9 cellular contexts compared by ENCODE assay signal in genomic region chr5:6449465-6450158, GRCh38. TPM values are rescaled to one million over a fixed set of nuclear protein-coding genes. Genes with fewer than 3 reads are reported as not detected.
DNase-seq lines count a peak whose midpoint lies in the region; ATAC-seq, FAIRE-seq and TF ChIP-seq lines count a peak whose summit lies in the region.
"Had no signal": no experiment of that assay in that cellular context is flagged by ENCODE, and none has a peak within 500 bp of the region (broad histone marks: within the 10 kb centered on the region; RNA-seq: fewer than 3 reads in every experiment).

No MANE protein-coding gene starts in this region.

- TF ChIP-seq POLR2A in HepG2 (IDR thresholded peaks at IDR 0.05; ENCODE audit: insufficient read depth in 1 of 2, low read depth in 2 of 2, low read length in 2 of 2) (no peak), vagina (IDR thresholded peaks at IDR 0.05) (no peak)

- TF ChIP-seq CTCF in liver (IDR thresholded peaks at IDR 0.05; ENCODE audit: low read depth, low read length, missing input control) (no peak), HepG2 (CRISPR knock-in tag; IDR thresholded peaks at IDR 0.05) (no peak), vagina (IDR thresholded peaks at IDR 0.05) (no peak)

- H3K79me2 ChIP-seq in HepG2 (ENCODE audit: insufficient read depth, low read length), result no peaks in the 10 kb centered on the region

- DNase-seq in HepG2 (ENCODE audit: low spot score) (no peak), vagina (ENCODE audit: extremely low spot score in 2 of 2) (peak in 1 of 2 donors; percentile 81), NCI-H1436 treated with DMSO at 0.1 percent for 48 hours (lab: John Stamatoyannopoulos, UW) (no peak), activated gamma-delta T cell (lab: John Stamatoyannopoulos, UW) (no peak)
- DNase-seq in activated naive CD8-positive, alpha-beta T cell treated with anti-CD3 and anti-CD28 coated beads, Interleukin-2, amount 50 U/mL, for 24 hours, result no peak
- DNase-seq: NCI-H446 treated with DMSO at 0.1 percent for 48 hours had no signal

- H3K9ac ChIP-seq in liver (ENCODE audit: low read depth in 1 of 2, low read length in 2 of 2) (no peak overlapping the region), HepG2 (ENCODE audit: insufficient read depth, low read depth, low read length) (no peak overlapping the region)

- H3K27me3 ChIP-seq in liver (ENCODE audit: control insufficient read depth in 4 of 4, insufficient read depth in 4 of 4, low read length in 3 of 4), result no peaks in the 10 kb centered on the region
- H3K27me3 ChIP-seq in HepG2 (ENCODE audit: control insufficient read depth in 1 of 2, insufficient read depth in 2 of 2, low read length in 2 of 2), result peaks cover 4 to 39% of the 10 kb centered on the region in 2 experiments
- H3K27me3 ChIP-seq in muscle layer of duodenum (ENCODE audit: low read depth, low read length), result peaks cover 22% of the 10 kb centered on the region
- H3K27me3 ChIP-seq in vagina, result no peaks in the 10 kb centered on the region

- peaks cover 55% of the 10 kb centered on the region for H3K27me3 Mint-ChIP-seq in activated naive CD8-positive, alpha-beta T cell treated with anti-CD3 and anti-CD28 coated beads, Interleukin-2, amount 50 U/mL, for 24 hours

- no peak for TF ChIP-seq EP300 in HepG2 (IDR thresholded peaks at IDR 0.05; ENCODE audit: low read depth in 2 of 2, low read length in 2 of 2)
- no peak for TF ChIP-seq EP300 in HepG2 (CRISPR knock-in tag; IDR thresholded peaks at IDR 0.05; ENCODE audit: borderline replicate concordance)

- intact Hi-C loops in HepG2 (cut with micrococcal nuclease; ENCODE audit: unreplicated experiment), result no loop called here
- intact Hi-C loops in vagina (cut with DNase I), result no loop called here

- no peak overlapping the region for H3K27ac Mint-ChIP-seq in activated naive CD8-positive, alpha-beta T cell treated with anti-CD3 and anti-CD28 coated beads, Interleukin-2, amount 50 U/mL, for 24 hours

- no TSS peak for BruUV-seq in HepG2 (replicated peaks; lab: Mats Ljungman, UMichigan)

- no peaks in the 10 kb centered on the region for H3K36me3 Mint-ChIP-seq in activated naive CD8-positive, alpha-beta T cell treated with anti-CD3 and anti-CD28 coated beads, Interleukin-2, amount 50 U/mL, for 24 hours (ENCODE audit: low read depth)

- peaks cover 3% of the 10 kb centered on the region; the same call in 1 of the 2 replicates for H4K20me1 ChIP-seq in HepG2 (ENCODE audit: insufficient read depth, low read length)

- POLR2A ChIA-PET in HepG2 (lab: Yijun Ruan, JAX), result no interaction called here

- CTCF ChIA-PET in HepG2 (lab: Yijun Ruan, JAX; ENCODE audit: low intra/inter-chr PET ratio, low total read pairs), result no interaction called here

- in situ Hi-C loops in HepG2 (cut with HindIII; ENCODE audit: extremely low pct_ligation_motif_present, low pct_unique_long_range_greater_than_20kb), result no loop called here

- TF ChIP-seq RAD21 in liver (IDR thresholded peaks at IDR 0.05) (no peak), HepG2 (CRISPR knock-in tag; IDR thresholded peaks at IDR 0.05) (no peak)

- peaks cover 11% of the 10 kb centered on the region for H3K4me1 Mint-ChIP-seq in activated naive CD8-positive, alpha-beta T cell treated with anti-CD3 and anti-CD28 coated beads, Interleukin-2, amount 50 U/mL, for 24 hours

- no peak overlapping the region for H3K4me2 ChIP-seq in HepG2 (ENCODE audit: low read depth, low read length)

- H3K36me3 ChIP-seq in liver (ENCODE audit: control insufficient read depth in 4 of 4, insufficient read depth in 3 of 4, low read depth in 1 of 4, low read length in 3 of 4) (no peaks in the 10 kb centered on the region), HepG2 (replicated peaks in 1 of 2; ENCODE audit: control insufficient read depth in 1 of 2, insufficient read depth in 2 of 2, low read length in 2 of 2) (no peaks in the 10 kb centered on the region), muscle layer of duodenum (ENCODE audit: control insufficient read depth in 1 of 2, insufficient read depth in 2 of 2, low read length in 2 of 2) (no peaks in the 10 kb centered on the region), vagina (no peaks in the 10 kb centered on the region)

- peaks cover 3 to 13% (median 9%) of the 10 kb centered on the region in 4 donors for H3K4me1 ChIP-seq in liver (ENCODE audit: control insufficient read depth in 4 of 4, insufficient read depth in 4 of 4, low read length in 3 of 4)
- H3K4me1 ChIP-seq in HepG2 (ENCODE audit: insufficient read depth, low read length), result no peaks in the 10 kb centered on the region
- peaks cover 0 to 20% of the 10 kb centered on the region in 2 donors for H3K4me1 ChIP-seq in muscle layer of duodenum (ENCODE audit: control insufficient read depth in 1 of 2, insufficient read depth in 2 of 2, low read length in 2 of 2)
- H3K4me1 ChIP-seq in vagina, result peaks cover 18% of the 10 kb centered on the region

- peak overlapping the region in 2 of 3 donors; percentile 54 to 79 for H3K4me3 ChIP-seq in liver (ENCODE audit: low read depth in 1 of 3, low read length in 3 of 3)
- no peak overlapping the region for H3K4me3 ChIP-seq in HepG2 (replicated peaks in 1 of 3; ENCODE audit: insufficient read depth in 1 of 3, low read depth in 2 of 3, low read length in 3 of 3)
- H3K4me3 ChIP-seq in muscle layer of duodenum (ENCODE audit: low read depth in 1 of 2, low read length in 2 of 2), result peak overlapping the region; percentile 42 to 64
- H3K4me3 ChIP-seq in vagina, result peak overlapping the region; percentile 43 to 57

- FAIRE-seq in HepG2 (lab: Jason Lieb, UNC), result no peak

- H3K4me3 Mint-ChIP-seq in activated naive CD8-positive, alpha-beta T cell treated with anti-CD3 and anti-CD28 coated beads, Interleukin-2, amount 50 U/mL, for 24 hours, result peak overlapping the region; percentile 60

- WGBS in liver, result 26% methylated on average over 15 of the region's 15 CpGs
- 26% methylated on average over 15 of the region's 15 CpGs for WGBS in HepG2 (ENCODE audit: low lambda C conversion rate)

- no peaks in the 10 kb centered on the region for H3K9me3 Mint-ChIP-seq in activated naive CD8-positive, alpha-beta T cell treated with anti-CD3 and anti-CD28 coated beads, Interleukin-2, amount 50 U/mL, for 24 hours

- no peaks in the 10 kb centered on the region for H3K9me3 ChIP-seq in liver (ENCODE audit: control insufficient read depth in 4 of 4, low read length in 3 of 4)
- no peaks in the 10 kb centered on the region for H3K9me3 ChIP-seq in HepG2 (ENCODE audit: low read length)
- H3K9me3 ChIP-seq in muscle layer of duodenum (ENCODE audit: control insufficient read depth in 1 of 2, low read length in 2 of 2), result no peaks in the 10 kb centered on the region
- H3K9me3 ChIP-seq in vagina, result no peaks in the 10 kb centered on the region

- ATAC-seq in HepG2 (no peak), GM21737 (IDR thresholded peaks at IDR 0.05; ENCODE audit: unreplicated experiment) (no peak)
- no peak for ATAC-seq in activated naive CD8-positive, alpha-beta T cell treated with anti-CD3 and anti-CD28 coated beads, Interleukin-2, amount 50 U/mL, for 24 hours

- no peak overlapping the region for H2AFZ ChIP-seq in HepG2 (ENCODE audit: low read length)

- H3K27ac ChIP-seq in liver (ENCODE audit: low read depth in 1 of 2, low read length in 2 of 2), result no peak overlapping the region
- H3K27ac ChIP-seq in HepG2 (ENCODE audit: extremely low read length, insufficient read depth, low read length), result no peak overlapping the region
- no peak overlapping the region for H3K27ac ChIP-seq in muscle layer of duodenum (ENCODE audit: low read length)
- H3K27ac ChIP-seq in vagina, result no peak overlapping the region

TF ChIP-seq in liver, 16 proteins besides CTCF, POLR2A, EP300 and RAD21 (continues in another document):
- no peak for TF ChIP-seq GABPA (IDR thresholded peaks at IDR 0.05 in 1 of 2, conservative IDR thresholded peaks at IDR 0.05 in 1 of 2)
- TF ChIP-seq HNF4A (conservative IDR thresholded peaks at IDR 0.05), result no peak
- TF ChIP-seq FOXA1 (IDR thresholded peaks at IDR 0.05), result no peak
- no peak for TF ChIP-seq EGR1 (IDR thresholded peaks at IDR 0.05; ENCODE audit: low read depth in 2 of 2)
- no peak for TF ChIP-seq HNF4G (IDR thresholded peaks at IDR 0.05)
- no peak for TF ChIP-seq YY1 (IDR thresholded peaks at IDR 0.05)
- TF ChIP-seq TAF1 (conservative IDR thresholded peaks at IDR 0.05), result no peak

TF ChIP-seq in HepG2, 621 proteins besides CTCF, POLR2A, EP300 and RAD21:
- no peak for TF ChIP-seq ELF1 (CRISPR knock-in tag; IDR thresholded peaks at IDR 0.05)

RNA-seq across cellular contexts. Expression of gene UBE2QL1, which starts 1.0 kb away (rescaled TPM):
- total RNA-seq in liver, result under 1 TPM; 0.09 to 0.59 TPM
- 1 to 10 TPM in 1 of 2 donors, under 1 TPM in 1; 0.14 to 1.9 TPM for polyA plus RNA-seq in liver
- not detected in 2 replicates for total RNA-seq in HepG2 (2016; rRNA removed; fragmentation: Illumina TruSeq; extraction: Trizol)
- not detected in 2 replicates for total RNA-seq in HepG2 (2016; cell fraction: cytosol; rRNA removed; fragmentation: Illumina TruSeq; extraction: Trizol; ENCODE audit: low read depth)
- not detected in 2 replicates for total RNA-seq in HepG2 (2016; cell fraction: insoluble cytoplasmic fraction; rRNA removed; fragmentation: Illumina TruSeq; extraction: Trizol)
- total RNA-seq in HepG2 (2016; cell fraction: membrane; rRNA removed; fragmentation: Illumina TruSeq; extraction: Trizol), result not detected in 2 replicates
- not detected in 2 replicates for total RNA-seq in HepG2 (2016; cell fraction: nucleus; rRNA removed; fragmentation: Illumina TruSeq; extraction: Trizol)
- polyA plus RNA-seq in HepG2 (2011; rRNA removed), result not detected in 2 replicates
- polyA plus RNA-seq in HepG2 (2011; cell fraction: cytosol; rRNA removed), result not detected in 2 replicates
- not detected in 2 replicates for polyA plus RNA-seq in HepG2 (2011; cell fraction: nucleus; rRNA removed)
- polyA plus RNA-seq in HepG2 (2012), result not detected in 2 replicates
- polyA plus RNA-seq in HepG2 (2016; cell fraction: cytosol; fragmentation: Illumina TruSeq; extraction: Trizol; ENCODE audit: low read depth), result not detected in 2 replicates
- polyA plus RNA-seq in HepG2 (2016; cell fraction: insoluble cytoplasmic fraction; fragmentation: Illumina TruSeq; extraction: Trizol; ENCODE audit: low read depth), result not detected in 2 replicates
- polyA plus RNA-seq in HepG2 (2016; cell fraction: membrane; fragmentation: Illumina TruSeq; extraction: Trizol; ENCODE audit: low read depth), result not detected in 2 replicates
- not detected in 2 replicates for polyA plus RNA-seq in HepG2 (2016; cell fraction: nucleus; fragmentation: Illumina TruSeq; extraction: Trizol; ENCODE audit: insufficient read depth, low read depth)
- polyA minus RNA-seq in HepG2 (2011; rRNA and poly(A)+ RNA removed; ENCODE audit: low replicate concordance), result not detected in 2 replicates
- not detected in 2 replicates for polyA minus RNA-seq in HepG2 (2011; cell fraction: cytosol; rRNA and poly(A)+ RNA removed)
- polyA minus RNA-seq in HepG2 (2011; cell fraction: nucleus; rRNA and poly(A)+ RNA removed), result not detected in 2 replicates
- total RNA-seq in vagina, result 2.5 TPM

Comparison
In these comparisons a context has a peak if more than half of its experiments do, and no peak if none do; other contexts are left out.
1. H3K4me3 ChIP-seq: peak in liver (2 of 3), muscle layer of duodenum (2 of 2) and vagina (2 of 2); none in HepG2 (0 of 3).